8 cellular contexts compared by ENCODE assay signal in the genomic region with DNA sequence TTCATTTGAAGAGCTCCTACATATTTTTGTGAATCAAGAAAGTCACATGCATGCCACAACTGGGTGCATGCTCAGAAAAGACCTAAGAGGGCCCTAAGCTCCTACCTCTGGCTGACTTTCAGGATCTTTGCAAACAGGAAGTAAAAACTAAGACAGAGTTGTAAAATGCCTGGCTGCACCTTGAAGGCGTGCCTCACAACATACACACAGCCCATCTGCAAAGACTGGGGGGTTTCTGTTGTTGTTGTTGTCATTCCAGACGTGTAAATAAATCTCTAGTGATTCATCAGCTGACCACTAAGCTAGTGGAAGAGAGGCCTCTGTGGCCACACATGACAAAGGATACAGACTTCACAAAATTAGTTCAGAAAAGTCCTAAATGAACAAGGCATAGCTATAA. TPM values are rescaled to one million over a fixed set of nuclear protein-coding genes. Genes with fewer than 3 reads are reported as not detected.
DNase-seq lines count a peak whose midpoint lies in the region; FAIRE-seq and TF ChIP-seq lines count a peak whose summit lies in the region.

No MANE protein-coding gene starts in this region.

- H3K36me3 ChIP-seq in mesendoderm (ENCODE audit: control insufficient read depth, insufficient read depth, low read length) (no peaks in the 10 kb centered on the region), thyroid gland (no peaks in the 10 kb centered on the region)

- TF ChIP-seq POLR2A in H54 (IDR thresholded peaks at IDR 0.05; ENCODE audit: low read depth, low read length) (no peak), NB4 (IDR thresholded peaks at IDR 0.05; ENCODE audit: extremely low read depth, insufficient read length) (no peak), thyroid gland (IDR thresholded peaks at IDR 0.05) (no peak)

- no peak overlapping the region for H3K27ac Mint-ChIP-seq in activated T-helper 2 cell treated with anti-CD3 and anti-CD28 coated beads, Interferon-gamma antibody, Interleukin-2, Interleukin-4, amounts not matched to agents 10 μg/mL and 5 μg/mL and 100 μg/mL, durations not matched to agents 14 hours and 24 hours and 36 hours

- in situ Hi-C loops in GM13977 (cut with MboI; ENCODE audit: low pct_unique_long_range_greater_than_20kb, low sequenced_read_pairs, unreplicated experiment), result no loop called here

- no peak overlapping the region for H3K56ac ChIP-seq in mesendoderm (ENCODE audit: low read length)

- no peak overlapping the region for H2AK5ac ChIP-seq in mesendoderm (ENCODE audit: low read length)

- no peak overlapping the region for H2BK5ac ChIP-seq in mesendoderm (ENCODE audit: low read length)

- peaks cover 9% of the 10 kb centered on the region for H3K36me3 Mint-ChIP-seq in activated T-helper 2 cell treated with anti-CD3 and anti-CD28 coated beads, Interferon-gamma antibody, Interleukin-2, Interleukin-4, amounts not matched to agents 10 μg/mL and 5 μg/mL and 100 μg/mL, durations not matched to agents 14 hours and 24 hours and 36 hours (ENCODE audit: low read depth)

- peak; percentile 81 for FAIRE-seq in H54 (lab: Jason Lieb, UNC)

- H3K4me1 ChIP-seq in mesendoderm (ENCODE audit: control insufficient read depth, low read depth, low read length), result peaks cover 11% of the 10 kb centered on the region
- peaks cover 28% of the 10 kb centered on the region in 2 donors for H3K4me1 ChIP-seq in thyroid gland

- DNase-seq in GM13977 (ENCODE audit: low spot score), result peak; percentile 23
- no peak for DNase-seq in H54 (ENCODE audit: insufficient read length, low spot score)
- DNase-seq in NB4 (ENCODE audit: low read depth), result peak; percentile 47
- peak; percentile 56 for DNase-seq in mesendoderm
- no peak for DNase-seq in UCSD-AML1 (lab: John Stamatoyannopoulos, UW; ENCODE audit: unreplicated experiment)
- no peak for DNase-seq in thyroid gland
- DNase-seq in activated T-helper 2 cell treated with anti-CD3 and anti-CD28 coated beads, Interferon-gamma antibody, Interleukin-2, Interleukin-4, amounts not matched to agents 10 μg/mL and 5 μg/mL and 100 μg/mL, durations not matched to agents 14 hours and 24 hours and 36 hours (ENCODE audit: low spot score), result no peak
- DNase-seq in SK-N-DZ (ENCODE audit: low spot score), result no peak

- peaks cover 27% of the 10 kb centered on the region for H3K4me1 Mint-ChIP-seq in activated T-helper 2 cell treated with anti-CD3 and anti-CD28 coated beads, Interferon-gamma antibody, Interleukin-2, Interleukin-4, amounts not matched to agents 10 μg/mL and 5 μg/mL and 100 μg/mL, durations not matched to agents 14 hours and 24 hours and 36 hours (ENCODE audit: low read depth)

- H2BK120ac ChIP-seq in mesendoderm (ENCODE audit: low read depth, low read length), result no peak overlapping the region

- no peak for TF ChIP-seq CTCF in GM13977 (IDR thresholded peaks at IDR 0.05; ENCODE audit: extremely low read depth, insufficient read depth, missing control alignments)
- no peak for TF ChIP-seq CTCF in NB4 (IDR thresholded peaks at IDR 0.05; ENCODE audit: low read depth, low read length)
- TF ChIP-seq CTCF in thyroid gland (IDR thresholded peaks at IDR 0.05), result no peak

- H3K27ac ChIP-seq in mesendoderm (ENCODE audit: low read depth, low read length) (peak overlapping the region; percentile 5), thyroid gland (no peak overlapping the region)

- peaks cover 11% of the 10 kb centered on the region for H3K9me3 Mint-ChIP-seq in activated T-helper 2 cell treated with anti-CD3 and anti-CD28 coated beads, Interferon-gamma antibody, Interleukin-2, Interleukin-4, amounts not matched to agents 10 μg/mL and 5 μg/mL and 100 μg/mL, durations not matched to agents 14 hours and 24 hours and 36 hours

- H3K4me2 ChIP-seq in mesendoderm (ENCODE audit: low read length), result no peak overlapping the region

- no peak overlapping the region for H3K4me3 Mint-ChIP-seq in activated T-helper 2 cell treated with anti-CD3 and anti-CD28 coated beads, Interferon-gamma antibody, Interleukin-2, Interleukin-4, amounts not matched to agents 10 μg/mL and 5 μg/mL and 100 μg/mL, durations not matched to agents 14 hours and 24 hours and 36 hours (ENCODE audit: low read depth)

- no peak overlapping the region for H3K18ac ChIP-seq in mesendoderm (ENCODE audit: low read length)

- peaks cover 31% of the 10 kb centered on the region for H3K79me2 ChIP-seq in mesendoderm (ENCODE audit: control insufficient read depth, insufficient read depth, low read length)

- H3K4me3 ChIP-seq in NB4 (ENCODE audit: low read depth, low read length) (no peak overlapping the region), mesendoderm (ENCODE audit: low read length) (no peak overlapping the region), thyroid gland (replicated peaks in 1 of 3) (no peak overlapping the region)

- no peak overlapping the region for H2BK15ac ChIP-seq in mesendoderm (replicated peaks; ENCODE audit: low read depth)

- intact Hi-C loops in thyroid gland (cut with DNase I), result no loop called here
- intact Hi-C loops in activated T-helper 2 cell treated with anti-CD3 and anti-CD28 coated beads, Interferon-gamma antibody, Interleukin-2, Interleukin-4, amounts not matched to agents 10 μg/mL and 5 μg/mL and 100 μg/mL, durations not matched to agents 14 hours and 24 hours and 36 hours (cut with micrococcal nuclease), result no loop called here

- no peak overlapping the region for H3K4ac ChIP-seq in mesendoderm (ENCODE audit: low read depth, low read length)

- no peak overlapping the region for H3K23ac ChIP-seq in mesendoderm (ENCODE audit: low read length)

- no peak overlapping the region for H4K5ac ChIP-seq in mesendoderm (ENCODE audit: low read length)

- no peaks in the 10 kb centered on the region for H3K27me3 Mint-ChIP-seq in activated T-helper 2 cell treated with anti-CD3 and anti-CD28 coated beads, Interferon-gamma antibody, Interleukin-2, Interleukin-4, amounts not matched to agents 10 μg/mL and 5 μg/mL and 100 μg/mL, durations not matched to agents 14 hours and 24 hours and 36 hours (ENCODE audit: low read depth)

- no CpG with 5 or more reads among the region's 2 CpGs for WGBS in mesendoderm (ENCODE audit: extremely low coverage, insufficient coverage, low lambda C conversion rate)
- WGBS in thyroid gland, 2 donors, result 45 to 49% methylated on average over 2 of the region's 2 CpGs

- H3K79me1 ChIP-seq in mesendoderm (ENCODE audit: low read length), result peaks cover 11% of the 10 kb centered on the region

- no peak overlapping the region for H4K8ac ChIP-seq in mesendoderm (ENCODE audit: low read depth, low read length)

- no peaks in the 10 kb centered on the region for H3K9me3 ChIP-seq in thyroid gland

- no peak overlapping the region for H3K9ac ChIP-seq in mesendoderm (ENCODE audit: low read length)

- H3K27me3 ChIP-seq in mesendoderm (ENCODE audit: insufficient read depth, low read length, poor library complexity) (no peaks in the 10 kb centered on the region), thyroid gland (no peaks in the 10 kb centered on the region)

RNA-seq across cellular contexts. Expression of gene SMURF1, which starts 31.8 kb away (rescaled TPM):
- 17.7 TPM for polyA plus RNA-seq in mesendoderm (2013, experiment 1 of 2)
- 16.5 TPM for polyA plus RNA-seq in mesendoderm (2013, experiment 2 of 2)
- total RNA-seq in thyroid gland, result 10 to 100 TPM; 13.9 to 20.6 (median 16.7) TPM
- 12.4 and 13.5 TPM in 2 replicates for total RNA-seq in activated T-helper 2 cell treated with anti-CD3 and anti-CD28 coated beads, Interferon-gamma antibody, Interleukin-2, Interleukin-4, amounts not matched to agents 10 μg/mL and 5 μg/mL and 100 μg/mL, durations not matched to agents 14 hours and 24 hours and 36 hours
- polyA plus RNA-seq in SK-N-DZ (2014; cell fraction: cytosol; rRNA removed), result 8.2 and 8.9 TPM in 2 replicates
- 10.1 and 12.1 TPM in 2 replicates for polyA plus RNA-seq in SK-N-DZ (2014; cell fraction: nucleus; rRNA removed)

Comparison
In these comparisons a context has a peak if more than half of its experiments do, and no peak if none do; other contexts are left out.
1. DNase-seq: peak in GM13977 (single experiment), NB4 (single experiment) and mesendoderm (single experiment); none in H54 (single experiment), UCSD-AML1 (single experiment), thyroid gland (0 of 2), activated T-helper 2 cell treated with anti-CD3 and anti-CD28 coated beads, Interferon-gamma antibody, Interleukin-2, Interleukin-4, amounts not matched to agents 10 μg/mL and 5 μg/mL and 100 μg/mL, durations not matched to agents 14 hours and 24 hours and 36 hours (single experiment) and SK-N-DZ (single experiment).